8 cellular contexts compared by ENCODE assay signal in genomic region chr22:50209893-50210292, GRCh38. TPM values are rescaled to one million over a fixed set of nuclear protein-coding genes. Genes with fewer than 3 reads are reported as not detected.
DNase-seq lines count a peak whose midpoint lies in the region; ATAC-seq and TF ChIP-seq lines count a peak whose summit lies in the region.

No MANE protein-coding gene starts in this region.

- DNase-seq in GM10248 (ENCODE audit: extremely low spot score) (peak; percentile 86), choroid plexus epithelial cell (ENCODE audit: low read depth) (peak; percentile 74), lung (ENCODE audit: low spot score) (no peak)
- peak; percentile 37 for DNase-seq in stimulated activated CD8-positive, alpha-beta memory T cell treated with anti-CD3 and anti-CD28 coated beads, Interleukin-7, amount 100 ng/mL, for 24 hours (ENCODE audit: low read depth)

- peak; percentile 88 for TF ChIP-seq CTCF in GM10248 (IDR thresholded peaks at IDR 0.05; ENCODE audit: control extremely low read depth, extremely low read depth, low read depth, missing control alignments)
- TF ChIP-seq CTCF in LNCAP (IDR thresholded peaks at IDR 0.05) = peak; percentile 90
- TF ChIP-seq CTCF in choroid plexus epithelial cell (conservative IDR thresholded peaks at IDR 0.05; ENCODE audit: low read depth, low read length) = peak; percentile 91
- peak; percentile 76 for TF ChIP-seq CTCF in lung (IDR thresholded peaks at IDR 0.05; ENCODE audit: control extremely low read depth, extremely low read depth)

- WGBS in lung, 2 donors = 60 to 63% methylated on average over 20 of the region's 20 CpGs

- H3K4me1 ChIP-seq in lung (ENCODE audit: control insufficient read depth in 2 of 2, insufficient read depth in 2 of 2, low read length in 2 of 2) = peaks cover 0 to 2% of the 10 kb centered on the region in 2 donors

- peak; percentile 71 to 72 for ATAC-seq in activated CD4-positive, CD25-positive, alpha-beta regulatory T cell treated with anti-CD3 and anti-CD28 coated beads, Interleukin-2, amount 50 U/mL, for 24 hours
- ATAC-seq in lung (ENCODE audit: insufficient read depth, low FRiP score) (peak; percentile 76), GM21447 (IDR thresholded peaks at IDR 0.05; ENCODE audit: unreplicated experiment) (no peak), HG03159 (IDR thresholded peaks at IDR 0.05; ENCODE audit: unreplicated experiment) (no peak)

- CTCF ChIA-PET in GM10248 (lab: Yijun Ruan, JAX) = interaction anchor here (1.8 kb wide), 1 partner anchor 60 kb away, joined by 21 read pairs; no protein-coding TSS in a partner anchor

- H3K4me3 ChIP-seq in choroid plexus epithelial cell (ENCODE audit: low read depth, low read length) (no peak overlapping the region), lung (no peak overlapping the region)

- no peak overlapping the region for H3K27ac ChIP-seq in lung (ENCODE audit: low read depth in 1 of 2, low read length in 1 of 2)

- H3K36me3 ChIP-seq in lung (ENCODE audit: control insufficient read depth in 2 of 2, insufficient read depth in 2 of 2, low read length in 2 of 2) = peaks cover 7 to 41% of the 10 kb centered on the region in 2 donors

- POLR2A ChIA-PET in GM10248 (lab: Yijun Ruan, JAX) = no interaction called here

- no peaks in the 10 kb centered on the region for H3K9me3 ChIP-seq in lung (ENCODE audit: control insufficient read depth in 2 of 2, insufficient read depth in 1 of 2, low read length in 1 of 2)

- H3K27me3 ChIP-seq in lung (ENCODE audit: control insufficient read depth, insufficient read depth) = no peaks in the 10 kb centered on the region

RNA-seq across cellular contexts. Expression of gene SELENOO, which starts 9.1 kb away (rescaled TPM):
- 10 to 100 TPM; 15.6 to 30.3 TPM for total RNA-seq in lung
- 10 to 100 TPM; 21.3 to 26.9 TPM for polyA plus RNA-seq in lung

RNA-seq across cellular contexts. Expression of gene TRABD, which starts 24.2 kb away (rescaled TPM):
- total RNA-seq in lung = 10 to 100 TPM; 16.2 to 70.3 TPM
- 10 to 100 TPM; 54.1 to 72.7 TPM for polyA plus RNA-seq in lung

RNA-seq across cellular contexts. Expression of gene TUBGCP6, which starts 34.9 kb away (rescaled TPM):
- 10 to 100 TPM; 51.7 to 57.8 TPM for total RNA-seq in lung
- 10 to 100 TPM; 26.5 to 41.1 TPM for polyA plus RNA-seq in lung

RNA-seq across cellular contexts. Expression of gene PANX2, which starts 39.4 kb away (rescaled TPM):
- 1 to 10 TPM in 1 of 2 donors, under 1 TPM in 1; 1.00 to 3.9 TPM for total RNA-seq in lung
- 1 to 10 TPM; 2.3 to 3.0 TPM for polyA plus RNA-seq in lung

RNA-seq across cellular contexts. Expression of gene HDAC10, which starts 41.2 kb away (rescaled TPM):
- 10 to 100 TPM; 34.2 to 53.7 TPM for total RNA-seq in lung
- 10 to 100 TPM; 32.2 to 38.3 TPM for polyA plus RNA-seq in lung

Comparison
In these comparisons a context has a peak if more than half of its experiments do, and no peak if none do; other contexts are left out.
1. ATAC-seq: peak in activated CD4-positive, CD25-positive, alpha-beta regulatory T cell treated with anti-CD3 and anti-CD28 coated beads, Interleukin-2, amount 50 U/mL, for 24 hours (2 of 2) and lung (single experiment); none in GM21447 (single experiment) and HG03159 (single experiment).
2. Peak in every context shown above with its lines, with median percentiles within 50 percentile points of each other: CTCF ChIP-seq.